ENCODE assay signal across 8 cellular contexts in the genomic region with DNA sequence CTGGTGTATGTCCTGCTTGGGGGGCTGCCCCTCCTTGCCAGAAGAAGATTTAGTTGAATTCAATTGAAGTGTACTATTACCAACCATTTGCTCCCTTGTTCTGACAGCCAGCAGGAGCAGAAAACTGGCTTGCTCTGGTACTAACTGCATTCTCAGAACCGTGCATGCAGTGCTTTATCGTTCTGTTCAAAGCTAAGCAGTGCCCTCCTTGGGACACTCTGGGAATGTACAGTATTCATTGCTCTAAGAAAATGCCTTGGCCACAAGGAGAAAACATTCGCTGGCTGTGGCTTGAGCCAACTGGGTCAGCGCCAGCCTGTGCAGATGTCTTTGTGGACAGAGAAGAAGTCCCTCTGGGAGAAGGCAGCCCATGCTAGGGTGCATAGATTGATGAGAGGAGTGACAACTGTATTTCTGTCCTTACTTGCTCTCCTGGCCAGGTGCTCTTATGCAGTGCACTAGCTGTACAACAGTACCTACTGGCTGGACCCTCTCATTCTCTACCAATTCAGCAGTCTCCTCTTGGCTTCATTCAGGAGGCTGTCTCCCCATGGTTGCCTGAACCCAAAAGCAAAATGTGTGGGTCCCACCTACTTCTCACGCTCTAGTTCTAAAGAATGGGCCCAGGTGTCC.
DNase-seq lines count a peak whose midpoint lies in the region; ATAC-seq and TF ChIP-seq lines count a peak whose summit lies in the region.

No MANE protein-coding gene starts in this region.

- TF ChIP-seq POLR2A in body of pancreas (IDR thresholded peaks at IDR 0.05) = no peak

- no peaks in the 10 kb centered on the region for H3K36me3 ChIP-seq in body of pancreas (replicated peaks in 1 of 2; ENCODE audit: insufficient read depth in 1 of 2, low read depth in 2 of 2)

- no peak overlapping the region for H3K27ac ChIP-seq in body of pancreas

- peaks cover 3% of the 10 kb centered on the region for H3K4me1 ChIP-seq in body of pancreas

- peak in 6 of 7 experiments; percentile 17 to 75 (median 60) for TF ChIP-seq CTCF in body of pancreas (IDR thresholded peaks at IDR 0.05)

- no peak overlapping the region for H3K4me3 ChIP-seq in body of pancreas

- 24 to 25% methylated on average over 5 of the region's 5 CpGs for WGBS in body of pancreas, 2 donors

- intact Hi-C loops in body of pancreas (cut with DNase I) = loop anchor here (5.0 kb wide), 1 partner anchor 260 kb away; no protein-coding TSS in a partner anchor

- DNase-seq in NCI-H82 (lab: John Stamatoyannopoulos, UW) (peak; percentile 78), NCI-H82 treated with DMSO at 0.1 percent for 48 hours (lab: John Stamatoyannopoulos, UW; ENCODE audit: unreplicated experiment) (no peak), NCI-H2196 treated with DMSO at 0.1 percent for 48 hours (lab: John Stamatoyannopoulos, UW; ENCODE audit: unreplicated experiment) (peak; percentile 31), body of pancreas (peak; percentile 55 to 78 (median 69)), iPS-NIHi11 (ENCODE audit: low spot score) (peak; percentile 40), smooth muscle cell of the brain vasculature (ENCODE audit: low read depth, low spot score) (peak; percentile 64)

- H3K27me3 ChIP-seq in body of pancreas = no peaks in the 10 kb centered on the region

- peak; percentile 75 for ATAC-seq in body of pancreas
- ATAC-seq in GM18498 (IDR thresholded peaks at IDR 0.05; ENCODE audit: unreplicated experiment) = no peak
- ATAC-seq in GM19397 (IDR thresholded peaks at IDR 0.05; ENCODE audit: unreplicated experiment) = no peak

- H3K9me3 ChIP-seq in body of pancreas = no peaks in the 10 kb centered on the region
